Comparison of ENCODE assay signal across 18 cellular contexts in genomic region chr2:232789067-232789466, GRCh38. TPM values are rescaled to one million over a fixed set of nuclear protein-coding genes. Genes with fewer than 3 reads are reported as not detected.
DNase-seq lines count a peak whose midpoint lies in the region; ATAC-seq and TF ChIP-seq lines count a peak whose summit lies in the region.
"Had no signal": no experiment of that assay in that cellular context is flagged by ENCODE, and none has a peak within 500 bp of the region (broad histone marks: within the 10 kb centered on the region; RNA-seq: fewer than 3 reads in every experiment).

No MANE protein-coding gene starts in this region.

- H3K9me3 Mint-ChIP-seq in chondrocyte (ENCODE audit: low read depth) (no peaks in the 10 kb centered on the region), progenitor cell of endocrine pancreas (ENCODE audit: low read depth) (no peaks in the 10 kb centered on the region)
- H3K9me3 Mint-ChIP-seq in activated T-helper 2 cell treated with anti-CD3 and anti-CD28 coated beads, Interferon-gamma antibody, Interleukin-2, Interleukin-4, amounts not matched to agents 10 μg/mL and 5 μg/mL and 100 μg/mL, durations not matched to agents 14 hours and 24 hours and 36 hours = no peaks in the 10 kb centered on the region
- H3K9me3 Mint-ChIP-seq: CD8-positive, alpha-beta T cell; HFFc6 had no signal

- POLR2A ChIA-PET in HEK293T (lab: Yijun Ruan, JAX) = no interaction called here

- H3K27ac Mint-ChIP-seq in chondrocyte (ENCODE audit: unreplicated experiment) (peak overlapping the region; percentile 37), progenitor cell of endocrine pancreas (peak overlapping the region; percentile 29)
- no peak overlapping the region for H3K27ac Mint-ChIP-seq in activated T-helper 2 cell treated with anti-CD3 and anti-CD28 coated beads, Interferon-gamma antibody, Interleukin-2, Interleukin-4, amounts not matched to agents 10 μg/mL and 5 μg/mL and 100 μg/mL, durations not matched to agents 14 hours and 24 hours and 36 hours
- H3K27ac Mint-ChIP-seq: CD8-positive, alpha-beta T cell; HFFc6 had no signal

- TF ChIP-seq CTCF in chondrocyte (IDR thresholded peaks at IDR 0.05) (no peak), progenitor cell of endocrine pancreas (IDR thresholded peaks at IDR 0.05; ENCODE audit: unreplicated experiment) (no peak)

- H3K4me1 Mint-ChIP-seq in chondrocyte (ENCODE audit: low read depth) (peaks cover 7% of the 10 kb centered on the region), progenitor cell of endocrine pancreas (ENCODE audit: low read depth) (no peaks in the 10 kb centered on the region)
- peaks cover 5% of the 10 kb centered on the region for H3K4me1 Mint-ChIP-seq in activated T-helper 2 cell treated with anti-CD3 and anti-CD28 coated beads, Interferon-gamma antibody, Interleukin-2, Interleukin-4, amounts not matched to agents 10 μg/mL and 5 μg/mL and 100 μg/mL, durations not matched to agents 14 hours and 24 hours and 36 hours (ENCODE audit: low read depth)

- ATAC-seq in HG03280 (IDR thresholded peaks at IDR 0.05; ENCODE audit: unreplicated experiment) = no peak
- ATAC-seq: CD8-positive, alpha-beta T cell; PC-3 had no signal

- peak; percentile 9 for DNase-seq in HEK293T (ENCODE audit: extremely low spot score)
- no peak for DNase-seq in chondrocyte (ENCODE audit: low spot score)
- DNase-seq in left kidney (ENCODE audit: low read depth, low spot score) = peak; percentile 74
- DNase-seq in progenitor cell of endocrine pancreas (ENCODE audit: low spot score, unreplicated experiment) = no peak
- no peak for DNase-seq in NK-92 (lab: John Stamatoyannopoulos, UW; ENCODE audit: unreplicated experiment)
- no peak for DNase-seq in activated T-helper 2 cell treated with anti-CD3 and anti-CD28 coated beads, Interferon-gamma antibody, Interleukin-2, Interleukin-4, amounts not matched to agents 10 μg/mL and 5 μg/mL and 100 μg/mL, durations not matched to agents 14 hours and 24 hours and 36 hours (ENCODE audit: low spot score)
- DNase-seq: CD8-positive, alpha-beta T cell; DMS53; HFFc6; NCI-H1417 treated with DMSO at 0.1 percent for 48 hours; NCI-H187 treated with DMSO at 0.1 percent for 48 hours; NCI-H226; NCI-H524 treated with DMSO at 0.1 percent for 48 hours; PC-3; RPMI8226; SHP77 treated with DMSO at 0.1 percent for 48 hours had no signal

- CTCF ChIA-PET in HEK293T (lab: Yijun Ruan, JAX) = no interaction called here

- H3K27me3 Mint-ChIP-seq in chondrocyte (ENCODE audit: low read depth) (no peaks in the 10 kb centered on the region), progenitor cell of endocrine pancreas (no peaks in the 10 kb centered on the region)
- H3K27me3 Mint-ChIP-seq in activated T-helper 2 cell treated with anti-CD3 and anti-CD28 coated beads, Interferon-gamma antibody, Interleukin-2, Interleukin-4, amounts not matched to agents 10 μg/mL and 5 μg/mL and 100 μg/mL, durations not matched to agents 14 hours and 24 hours and 36 hours (ENCODE audit: low read depth) = no peaks in the 10 kb centered on the region

- H3K36me3 Mint-ChIP-seq in chondrocyte (ENCODE audit: low read depth) (peaks cover 30% of the 10 kb centered on the region), progenitor cell of endocrine pancreas (ENCODE audit: insufficient read depth) (peaks cover 26% of the 10 kb centered on the region)
- peaks cover 71% of the 10 kb centered on the region for H3K36me3 Mint-ChIP-seq in activated T-helper 2 cell treated with anti-CD3 and anti-CD28 coated beads, Interferon-gamma antibody, Interleukin-2, Interleukin-4, amounts not matched to agents 10 μg/mL and 5 μg/mL and 100 μg/mL, durations not matched to agents 14 hours and 24 hours and 36 hours (ENCODE audit: low read depth)

- intact Hi-C loops in activated T-helper 2 cell treated with anti-CD3 and anti-CD28 coated beads, Interferon-gamma antibody, Interleukin-2, Interleukin-4, amounts not matched to agents 10 μg/mL and 5 μg/mL and 100 μg/mL, durations not matched to agents 14 hours and 24 hours and 36 hours (cut with micrococcal nuclease) = no loop called here

- H3K4me3 Mint-ChIP-seq in chondrocyte (ENCODE audit: unreplicated experiment) (no peak overlapping the region), progenitor cell of endocrine pancreas (ENCODE audit: low read depth) (no peak overlapping the region)
- H3K4me3 Mint-ChIP-seq in activated T-helper 2 cell treated with anti-CD3 and anti-CD28 coated beads, Interferon-gamma antibody, Interleukin-2, Interleukin-4, amounts not matched to agents 10 μg/mL and 5 μg/mL and 100 μg/mL, durations not matched to agents 14 hours and 24 hours and 36 hours (ENCODE audit: low read depth) = no peak overlapping the region
- H3K4me3 Mint-ChIP-seq: CD8-positive, alpha-beta T cell; HFFc6 had no signal

TF ChIP-seq in HEK293T, 16 proteins besides CTCF, POLR2A, EP300 and RAD21:
- TF ChIP-seq SUZ12 (IDR thresholded peaks at IDR 0.05) = no peak
- TF ChIP-seq SP1 (IDR thresholded peaks at IDR 0.05) = no peak
- no peak for TF ChIP-seq PKNOX1 (IDR thresholded peaks at IDR 0.05)
- no peak for TF ChIP-seq L3MBTL2 (conservative IDR thresholded peaks at IDR 0.05)
- no peak for TF ChIP-seq ARNT (IDR thresholded peaks at IDR 0.05)
- TF ChIP-seq FOXA1 (IDR thresholded peaks at IDR 0.05) = no peak
- TF ChIP-seq CTBP1 (IDR thresholded peaks at IDR 0.05; ENCODE audit: borderline replicate concordance) = no peak
- no peak for TF ChIP-seq ZNF384 (IDR thresholded peaks at IDR 0.05)
- TF ChIP-seq HDGF (IDR thresholded peaks at IDR 0.05; ENCODE audit: borderline replicate concordance) = no peak
- TF ChIP-seq BHLHE40 (IDR thresholded peaks at IDR 0.05; ENCODE audit: borderline replicate concordance) = no peak
- no peak for TF ChIP-seq FOXM1 (IDR thresholded peaks at IDR 0.05; ENCODE audit: borderline replicate concordance)
- no peak for TF ChIP-seq FOXK2 (IDR thresholded peaks at IDR 0.05)
- no peak for TF ChIP-seq ELF4 (IDR thresholded peaks at IDR 0.05)
- no peak for TF ChIP-seq TARDBP (IDR thresholded peaks at IDR 0.05)

RNA-seq across cellular contexts. Expression of gene KCNJ13, which starts 12.7 kb away (rescaled TPM):
- total RNA-seq in chondrocyte (not detected in 3 replicates), progenitor cell of endocrine pancreas (0.89 and 1.0 TPM in 2 replicates)
- total RNA-seq in activated T-helper 2 cell treated with anti-CD3 and anti-CD28 coated beads, Interferon-gamma antibody, Interleukin-2, Interleukin-4, amounts not matched to agents 10 μg/mL and 5 μg/mL and 100 μg/mL, durations not matched to agents 14 hours and 24 hours and 36 hours = not detected in 2 replicates
- total RNA-seq: CD8-positive, alpha-beta T cell; HFFc6; HT-29; PC-3 had no signal

Comparison
In these comparisons a context has a peak if more than half of its experiments do, and no peak if none do; other contexts are left out.
1. DNase-seq: peak in HEK293T (single experiment) and left kidney (single experiment); none in chondrocyte (single experiment), progenitor cell of endocrine pancreas (single experiment), NK-92 (single experiment) and activated T-helper 2 cell treated with anti-CD3 and anti-CD28 coated beads, Interferon-gamma antibody, Interleukin-2, Interleukin-4, amounts not matched to agents 10 μg/mL and 5 μg/mL and 100 μg/mL, durations not matched to agents 14 hours and 24 hours and 36 hours (single experiment).